In genomic region chr16:4614571-4615388, GRCh38 we compare ENCODE assay signal across 1 cellular context.
TF ChIP-seq lines count a peak whose summit lies in the region.

Gene UBALD1 (minus strand): TSS chr16:4614888. CDS start chr16:4614797, 91 bp downstream.

TF ChIP-seq in K562, 482 proteins besides CTCF, POLR2A, EP300 and RAD21 (continued from another document and continues in another):
- TF ChIP-seq ZNF407 (IDR thresholded peaks at IDR 0.05; ENCODE audit: low read depth) (no peak), NFIX (CRISPR knock-in tag; IDR thresholded peaks at IDR 0.05; ENCODE audit: low read depth) (no peak), ZZZ3 (IDR thresholded peaks at IDR 0.05) (no peak), E4F1 (CRISPR knock-in tag; IDR thresholded peaks at IDR 0.05; ENCODE audit: borderline replicate concordance) (no peak), ZSCAN29 (IDR thresholded peaks at IDR 0.05) (peak; percentile 66; the same call in 1 of the 2 replicates), HMG20A (CRISPR knock-in tag; conservative IDR thresholded peaks at IDR 0.05) (no peak), ARID2 (IDR thresholded peaks at IDR 0.05) (no peak), CAMTA2 (CRISPR knock-in tag; conservative IDR thresholded peaks at IDR 0.05) (no peak), OTX1 (CRISPR knock-in tag; IDR thresholded peaks at IDR 0.05) (no peak), GABPB2 (CRISPR knock-in tag; conservative IDR thresholded peaks at IDR 0.05) (no peak), TFAM (CRISPR knock-in tag; conservative IDR thresholded peaks at IDR 0.05) (no peak), ZNF507 (tag; conservative IDR thresholded peaks at IDR 0.05) (no peak), HINFP (tag; conservative IDR thresholded peaks at IDR 0.05; ENCODE audit: low read depth) (no peak), ZNF436 (CRISPR knock-in tag; IDR thresholded peaks at IDR 0.05) (no peak), HBP1 (CRISPR knock-in tag; IDR thresholded peaks at IDR 0.05) (no peak), PCBP1 (IDR thresholded peaks at IDR 0.05; ENCODE audit: low read depth, low read length, poor library complexity, severe bottlenecking) (peak; percentile 48), HDAC2 (IDR thresholded peaks at IDR 0.05) (no peak), MTA3 (IDR thresholded peaks at IDR 0.05; ENCODE audit: borderline replicate concordance) (peak; percentile 73; the same call in 1 of the 2 replicates), SMAD2 (IDR thresholded peaks at IDR 0.05; ENCODE audit: low read depth, low read length) (no peak), SOX6 (IDR thresholded peaks at IDR 0.05) (no peak), EWSR1 (IDR thresholded peaks at IDR 0.05; ENCODE audit: borderline replicate concordance, low read depth, partially characterized antibody) (no peak), HMG20B (CRISPR knock-in tag; IDR thresholded peaks at IDR 0.05) (no peak), BRD9 (IDR thresholded peaks at IDR 0.05; ENCODE audit: low read depth, partially characterized antibody) (no peak), ZBTB5 (IDR thresholded peaks at IDR 0.05) (no peak), ZNF175 (CRISPR knock-in tag; IDR thresholded peaks at IDR 0.05; ENCODE audit: low read depth) (no peak), NFXL1 (CRISPR knock-in tag; IDR thresholded peaks at IDR 0.05) (no peak), CC2D1A (IDR thresholded peaks at IDR 0.05) (no peak), BMI1 (IDR thresholded peaks at IDR 0.05; ENCODE audit: low read length) (no peak), PTRF (tag; IDR thresholded peaks at IDR 0.05) (no peak), ZBTB34 (CRISPR knock-in tag; IDR thresholded peaks at IDR 0.05) (no peak), KLF13 (tag; IDR thresholded peaks at IDR 0.05; ENCODE audit: borderline replicate concordance, low read depth) (peak; percentile 72; the same call in 1 of the 2 replicates), ZKSCAN1 (IDR thresholded peaks at IDR 0.05; ENCODE audit: low read depth, low read length) (no peak; the same call in 1 of the 2 replicates), E2F5 (CRISPR knock-in tag; IDR thresholded peaks at IDR 0.05) (no peak), RBFOX2 (IDR thresholded peaks at IDR 0.05; ENCODE audit: low read depth, low read length) (peak; percentile 90), COPS2 (conservative IDR thresholded peaks at IDR 0.05) (no peak), ILK (tag; IDR thresholded peaks at IDR 0.05; ENCODE audit: borderline replicate concordance, low read depth) (no peak), SP2 (IDR thresholded peaks at IDR 0.05; ENCODE audit: extremely low read depth, low read depth, low read length, poor library complexity, severe bottlenecking) (no peak), XRCC3 (IDR thresholded peaks at IDR 0.05) (no peak), GMEB1 (CRISPR knock-in tag; IDR thresholded peaks at IDR 0.05) (peak; percentile 86), NRF1 (conservative IDR thresholded peaks at IDR 0.05 in 1 of 2, IDR thresholded peaks at IDR 0.05 in 1 of 2) (peak; percentile 80 to 82)
